In the genomic region with DNA sequence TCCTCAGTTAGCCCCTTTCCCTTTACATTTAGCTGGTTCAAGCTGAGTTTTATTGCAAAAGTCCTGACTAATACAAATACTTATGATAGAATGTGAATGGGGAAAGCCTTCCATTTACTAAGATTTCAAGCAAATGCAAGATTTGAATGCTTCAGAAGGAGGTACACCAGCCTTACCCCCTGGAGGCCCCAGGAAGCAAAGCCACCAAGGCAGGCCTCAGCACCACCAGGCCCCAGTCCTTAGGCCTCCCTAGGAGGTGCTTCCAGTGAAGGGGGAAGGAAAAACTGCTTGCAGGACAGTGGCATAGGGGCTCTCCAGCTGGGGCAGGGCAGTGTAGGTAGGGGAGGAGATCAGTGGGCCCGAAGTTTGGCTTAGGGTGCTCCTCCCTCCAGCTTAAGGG, we compare ENCODE assay signal across 1 cellular context.
TF ChIP-seq lines count a peak whose summit lies in the region.

No MANE protein-coding gene starts in this region.

TF ChIP-seq in GM23338, 12 proteins besides CTCF, POLR2A, EP300 and RAD21 (continued from another document):
- TF ChIP-seq ETS1 (IDR thresholded peaks at IDR 0.05), result no peak
